Comparison of ENCODE assay signal across 1 cellular context in the genomic region with DNA sequence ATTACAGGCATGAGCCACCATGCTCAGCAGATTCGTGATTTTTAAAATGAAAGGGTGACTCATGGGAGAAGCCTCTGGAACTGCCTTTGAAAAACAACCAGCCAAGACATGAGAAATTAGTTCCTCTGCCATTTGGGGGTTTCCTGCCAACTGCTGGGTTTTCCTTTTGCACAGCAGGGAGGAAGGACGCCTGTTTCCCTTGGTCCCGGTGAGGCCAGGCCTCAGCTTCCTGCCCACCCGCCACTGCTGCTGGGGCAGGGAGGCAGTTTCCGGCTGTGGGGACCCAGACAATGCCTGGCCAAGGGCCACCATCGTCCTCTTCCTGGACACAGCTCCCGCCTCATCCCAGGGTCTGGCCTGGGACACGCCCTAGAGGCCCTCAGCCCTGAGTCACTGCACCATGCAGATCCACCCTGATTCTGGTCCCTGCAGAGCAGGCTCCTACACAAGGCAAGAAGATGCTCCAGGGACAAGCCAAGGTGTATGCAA.
TF ChIP-seq lines count a peak whose summit lies in the region.

No MANE protein-coding gene starts in this region.

TF ChIP-seq in SK-N-SH, 30 proteins besides CTCF, POLR2A, EP300 and RAD21 (continued from another document):
- TF ChIP-seq ELF1 (IDR thresholded peaks at IDR 0.05) = peak; percentile 52; the same call in 1 of the 2 replicates
- peak; percentile 46 for TF ChIP-seq TCF12 (IDR thresholded peaks at IDR 0.05)
- TF ChIP-seq NRF1 (IDR thresholded peaks at IDR 0.05; ENCODE audit: low read depth, low read length) = no peak
- no peak for TF ChIP-seq TAF1 (IDR thresholded peaks at IDR 0.05; ENCODE audit: borderline replicate concordance, low read depth, low read length)
- no peak for TF ChIP-seq RXRA (IDR thresholded peaks at IDR 0.05; ENCODE audit: borderline replicate concordance, low read depth)
- TF ChIP-seq MEF2A (IDR thresholded peaks at IDR 0.05; ENCODE audit: borderline replicate concordance, low read depth) = no peak
- peak; percentile 57 for TF ChIP-seq NFIC (IDR thresholded peaks at IDR 0.05; ENCODE audit: borderline replicate concordance)
- TF ChIP-seq FOXJ3 (CRISPR knock-in tag; IDR thresholded peaks at IDR 0.05) = no peak
- TF ChIP-seq USF2 (IDR thresholded peaks at IDR 0.05; ENCODE audit: borderline replicate concordance, low read depth, low read length) = no peak
- TF ChIP-seq JUND (IDR thresholded peaks at IDR 0.05) = peak; percentile 72
- TF ChIP-seq GABPA (IDR thresholded peaks at IDR 0.05; ENCODE audit: low read depth) = peak; percentile 58
- TF ChIP-seq FOSL2 (IDR thresholded peaks at IDR 0.05; ENCODE audit: borderline replicate concordance, low read depth) = peak; percentile 76; the same call in 1 of the 2 replicates
- TF ChIP-seq, protein P1, sequence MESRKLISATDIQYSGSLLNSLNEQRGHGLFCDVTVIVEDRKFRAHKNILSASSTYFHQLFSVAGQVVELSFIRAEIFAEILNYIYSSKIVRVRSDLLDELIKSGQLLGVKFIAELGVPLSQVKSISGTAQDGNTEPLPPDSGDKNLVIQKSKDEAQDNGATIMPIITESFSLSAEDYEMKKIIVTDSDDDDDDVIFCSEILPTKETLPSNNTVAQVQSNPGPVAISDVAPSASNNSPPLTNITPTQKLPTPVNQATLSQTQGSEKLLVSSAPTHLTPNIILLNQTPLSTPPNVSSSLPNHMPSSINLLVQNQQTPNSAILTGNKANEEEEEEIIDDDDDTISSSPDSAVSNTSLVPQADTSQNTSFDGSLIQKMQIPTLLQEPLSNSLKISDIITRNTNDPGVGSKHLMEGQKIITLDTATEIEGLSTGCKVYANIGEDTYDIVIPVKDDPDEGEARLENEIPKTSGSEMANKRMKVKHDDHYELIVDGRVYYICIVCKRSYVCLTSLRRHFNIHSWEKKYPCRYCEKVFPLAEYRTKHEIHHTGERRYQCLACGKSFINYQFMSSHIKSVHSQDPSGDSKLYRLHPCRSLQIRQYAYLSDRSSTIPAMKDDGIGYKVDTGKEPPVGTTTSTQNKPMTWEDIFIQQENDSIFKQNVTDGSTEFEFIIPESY (IDR thresholded peaks at IDR 0.05; ENCODE audit: borderline replicate concordance, low read depth) = no peak
- TF ChIP-seq MXI1 (IDR thresholded peaks at IDR 0.05; ENCODE audit: low read depth, low read length) = no peak
- TF ChIP-seq FOXM1 (IDR thresholded peaks at IDR 0.05; ENCODE audit: low read depth) = no peak; the same call in 1 of the 2 replicates
- no peak for TF ChIP-seq TEAD4 (IDR thresholded peaks at IDR 0.05; ENCODE audit: borderline replicate concordance, insufficient read depth)
- TF ChIP-seq CHD2 (IDR thresholded peaks at IDR 0.05; ENCODE audit: low read length, partially characterized antibody) = no peak
- TF ChIP-seq RFX5 (IDR thresholded peaks at IDR 0.05; ENCODE audit: low read length) = no peak
